In genomic region chr11:122709042-122709760, GRCh38 we compare ENCODE assay signal across 13 cellular contexts. TPM values are rescaled to one million over a fixed set of nuclear protein-coding genes. Genes with fewer than 3 reads are reported as not detected.
DNase-seq lines count a peak whose midpoint lies in the region; ATAC-seq and TF ChIP-seq lines count a peak whose summit lies in the region.
"Had no signal": no experiment of that assay in that cellular context is flagged by ENCODE, and none has a peak within 500 bp of the region (broad histone marks: within the 10 kb centered on the region; RNA-seq: fewer than 3 reads in every experiment).

No MANE protein-coding gene starts in this region.

- H3K4me3 Mint-ChIP-seq in CD4-positive, CD25-positive, alpha-beta regulatory T cell: peak overlapping the region in 1 of 4 donors; percentile 44
- no peak overlapping the region for H3K4me3 Mint-ChIP-seq in dendritic cell treated with granulocyte-macrophage colony-stimulating factor and Interleukin-4, amounts not matched to agents 40 ng/mL and 50 ng/mL, for 4 days
- H3K4me3 Mint-ChIP-seq in nephron progenitor cell: no peak overlapping the region

- H3K4me2 ChIP-seq in OCI-LY3 (ENCODE audit: low read length): peak overlapping the region; percentile 70

- DNase-seq in CD4-positive, CD25-positive, alpha-beta regulatory T cell: no peak
- DNase-seq in nephron progenitor cell (no peak), DMS114 treated with DMSO at 0.1 percent for 48 hours (lab: John Stamatoyannopoulos, UW; ENCODE audit: unreplicated experiment) (no peak)
- DNase-seq: heart left ventricle, Karpas-422, RPMI8226 had no signal

- H3K9me3 Mint-ChIP-seq in CD4-positive, CD25-positive, alpha-beta regulatory T cell: peaks cover 0 to under 1% (median 0%) of the 10 kb centered on the region in 7 donors
- no peaks in the 10 kb centered on the region for H3K9me3 Mint-ChIP-seq in dendritic cell treated with granulocyte-macrophage colony-stimulating factor and Interleukin-4, amounts not matched to agents 40 ng/mL and 50 ng/mL, for 4 days
- H3K9me3 Mint-ChIP-seq in nephron progenitor cell: no peaks in the 10 kb centered on the region

- no peak overlapping the region for H3K27ac ChIP-seq in CD4-positive, CD25-positive, alpha-beta regulatory T cell (ENCODE audit: insufficient read depth, low read length, poor library complexity, severe bottlenecking)
- H3K27ac ChIP-seq in OCI-LY3 (ENCODE audit: low read length): peak overlapping the region; percentile 43
- H3K27ac ChIP-seq: right atrium auricular region, VCaP had no signal

- no peaks in the 10 kb centered on the region for H4K20me1 ChIP-seq in OCI-LY3 (ENCODE audit: insufficient read depth, low read length)

- H3K79me2 ChIP-seq in OCI-LY3 (ENCODE audit: low read length): no peaks in the 10 kb centered on the region

- no peaks in the 10 kb centered on the region for H3K27me3 ChIP-seq in CD4-positive, CD25-positive, alpha-beta regulatory T cell (ENCODE audit: control insufficient read depth, insufficient read depth, low read length)
- H3K27me3 ChIP-seq in OCI-LY3 (ENCODE audit: low read depth, low read length): peaks cover 9% of the 10 kb centered on the region
- H3K27me3 ChIP-seq: heart left ventricle, right atrium auricular region had no signal

- no peak for ATAC-seq in CD4-positive, CD25-positive, alpha-beta regulatory T cell (ENCODE audit: low read depth in 2 of 2)
- ATAC-seq in HG03457 (IDR thresholded peaks at IDR 0.05; ENCODE audit: unreplicated experiment) (no peak), GM19455 (IDR thresholded peaks at IDR 0.05; ENCODE audit: unreplicated experiment) (no peak), GM18520 (IDR thresholded peaks at IDR 0.05; ENCODE audit: unreplicated experiment) (no peak)

- no peaks in the 10 kb centered on the region for H3K27me3 Mint-ChIP-seq in CD4-positive, CD25-positive, alpha-beta regulatory T cell
- no peaks in the 10 kb centered on the region for H3K27me3 Mint-ChIP-seq in dendritic cell treated with granulocyte-macrophage colony-stimulating factor and Interleukin-4, amounts not matched to agents 40 ng/mL and 50 ng/mL, for 4 days
- H3K27me3 Mint-ChIP-seq in nephron progenitor cell (ENCODE audit: low read depth, poor library complexity): peaks cover 4% of the 10 kb centered on the region

- peaks cover 2% of the 10 kb centered on the region for H3K4me1 ChIP-seq in CD4-positive, CD25-positive, alpha-beta regulatory T cell (ENCODE audit: control insufficient read depth, insufficient read depth, low read length, poor library complexity, severe bottlenecking)
- H3K4me1 ChIP-seq in OCI-LY3 (ENCODE audit: low read length): peaks cover 32% of the 10 kb centered on the region
- H3K4me1 ChIP-seq: right atrium auricular region had no signal

- H2AFZ ChIP-seq in OCI-LY3 (ENCODE audit: low read depth, low read length): no peak overlapping the region

- no peak for TF ChIP-seq CTCF in OCI-LY3 (IDR thresholded peaks at IDR 0.05; ENCODE audit: low read depth, low read length)
- no peak for TF ChIP-seq CTCF in nephron progenitor cell (IDR thresholded peaks at IDR 0.05)

- H3K4me1 Mint-ChIP-seq in CD4-positive, CD25-positive, alpha-beta regulatory T cell: peaks cover 21 to 70% (median 43%) of the 10 kb centered on the region in 4 donors
- peaks cover 67% of the 10 kb centered on the region for H3K4me1 Mint-ChIP-seq in dendritic cell treated with granulocyte-macrophage colony-stimulating factor and Interleukin-4, amounts not matched to agents 40 ng/mL and 50 ng/mL, for 4 days (ENCODE audit: low read depth)
- H3K4me1 Mint-ChIP-seq in nephron progenitor cell: peaks cover 10% of the 10 kb centered on the region

- H3K36me3 Mint-ChIP-seq in CD4-positive, CD25-positive, alpha-beta regulatory T cell: peaks cover 27% of the 10 kb centered on the region
- H3K36me3 Mint-ChIP-seq in dendritic cell treated with granulocyte-macrophage colony-stimulating factor and Interleukin-4, amounts not matched to agents 40 ng/mL and 50 ng/mL, for 4 days (ENCODE audit: low read depth): no peaks in the 10 kb centered on the region
- H3K36me3 Mint-ChIP-seq in nephron progenitor cell (ENCODE audit: low read depth): peaks cover 1% of the 10 kb centered on the region

- H3K4me3 ChIP-seq in CD4-positive, CD25-positive, alpha-beta regulatory T cell (ENCODE audit: low read depth, low read length): no peak overlapping the region
- peak overlapping the region; percentile 6; the same call in 1 of the 2 replicates for H3K4me3 ChIP-seq in OCI-LY3 (ENCODE audit: low read length)
- H3K4me3 ChIP-seq: heart left ventricle, right atrium auricular region had no signal

- no peak overlapping the region for H3K9ac ChIP-seq in OCI-LY3 (ENCODE audit: low read length)

- peaks cover 3% of the 10 kb centered on the region for H3K36me3 ChIP-seq in CD4-positive, CD25-positive, alpha-beta regulatory T cell (ENCODE audit: control insufficient read depth, insufficient read depth, low read length)
- no peaks in the 10 kb centered on the region for H3K36me3 ChIP-seq in OCI-LY3 (replicated peaks; ENCODE audit: low read depth, low read length)
- H3K36me3 ChIP-seq: heart left ventricle, right atrium auricular region had no signal

- intact Hi-C loops in dendritic cell treated with granulocyte-macrophage colony-stimulating factor and Interleukin-4, amounts not matched to agents 40 ng/mL and 50 ng/mL, for 4 days (cut with micrococcal nuclease): loop anchor here (5.0 kb wide), 1 partner anchor 48 kb away; no protein-coding TSS in a partner anchor

- H3K27ac Mint-ChIP-seq in CD4-positive, CD25-positive, alpha-beta regulatory T cell: peak overlapping the region in 2 of 3 donors; percentile 26 to 87
- H3K27ac Mint-ChIP-seq in dendritic cell treated with granulocyte-macrophage colony-stimulating factor and Interleukin-4, amounts not matched to agents 40 ng/mL and 50 ng/mL, for 4 days: peak overlapping the region; percentile 84
- peak overlapping the region; percentile 7 for H3K27ac Mint-ChIP-seq in nephron progenitor cell

- no peaks in the 10 kb centered on the region for H3K9me3 ChIP-seq in CD4-positive, CD25-positive, alpha-beta regulatory T cell (ENCODE audit: control insufficient read depth in 2 of 2, low read length in 2 of 2)
- no peaks in the 10 kb centered on the region for H3K9me3 ChIP-seq in OCI-LY3 (ENCODE audit: insufficient read depth, low read length)
- H3K9me3 ChIP-seq: heart left ventricle, right atrium auricular region had no signal

RNA-seq across cellular contexts. Expression of gene UBASH3B, which starts 53.7 kb away (rescaled TPM):
- 57.6 TPM for total RNA-seq in CD4-positive, CD25-positive, alpha-beta regulatory T cell
- polyA plus RNA-seq in CD4-positive, CD25-positive, alpha-beta regulatory T cell: 10 to 100 TPM; 14.2 to 21.4 (median 18.1) TPM

Comparison
In these comparisons a context has a peak if more than half of its experiments do, and no peak if none do; other contexts are left out.
1. H3K27ac Mint-ChIP-seq: peak in every context shown above with its lines; median percentile 84 in dendritic cell treated with granulocyte-macrophage colony-stimulating factor and Interleukin-4, amounts not matched to agents 40 ng/mL and 50 ng/mL, for 4 days; 56 in CD4-positive, CD25-positive, alpha-beta regulatory T cell; 7 in nephron progenitor cell.